7 cellular contexts compared by ENCODE assay signal in the genomic region with DNA sequence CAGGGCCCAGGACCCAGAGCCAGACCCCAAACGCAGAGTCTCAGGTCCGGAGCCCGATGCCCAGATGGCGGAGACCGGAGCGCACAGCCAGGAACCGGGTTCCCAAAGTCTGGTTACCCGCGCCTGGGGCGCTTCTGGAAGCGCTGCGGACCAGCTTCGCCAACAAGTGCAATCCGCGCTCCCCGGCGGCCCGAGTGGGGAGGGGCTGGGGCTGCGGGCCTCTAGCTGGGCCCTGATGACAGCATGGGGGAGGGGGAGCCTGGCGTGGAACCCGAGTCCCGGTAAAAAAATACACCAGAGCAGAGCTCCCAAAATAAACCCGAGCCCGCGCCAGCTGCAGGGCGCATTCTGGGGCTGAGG. TPM values are rescaled to one million over a fixed set of nuclear protein-coding genes. Genes with fewer than 3 reads are reported as not detected.
DNase-seq lines count a peak whose midpoint lies in the region; ATAC-seq and TF ChIP-seq lines count a peak whose summit lies in the region.

No MANE protein-coding gene starts in this region.

- POLR2A ChIA-PET in HEK293T (lab: Yijun Ruan, JAX), result interaction anchor here (0.9 to 5.3 kb wide), 5 partner anchors 10 to 112 kb away, joined by 3 to 34 read pairs (median 6); partner anchors contain the start of gene PPIE

- no peak overlapping the region for H3K9ac ChIP-seq in smooth muscle cell (ENCODE audit: low read depth)

- no peaks in the 10 kb centered on the region for H3K36me3 Mint-ChIP-seq in activated naive CD8-positive, alpha-beta T cell treated with anti-CD3 and anti-CD28 coated beads, Interleukin-2, amount 50 U/mL, for 24 hours (ENCODE audit: low read depth)

- peaks cover 51% of the 10 kb centered on the region for H3K27me3 Mint-ChIP-seq in activated naive CD8-positive, alpha-beta T cell treated with anti-CD3 and anti-CD28 coated beads, Interleukin-2, amount 50 U/mL, for 24 hours

- no peaks in the 10 kb centered on the region for H3F3A ChIP-seq in smooth muscle cell (ENCODE audit: low read depth)

- peak overlapping the region; percentile 90 for H3K4me2 ChIP-seq in smooth muscle cell

- H3K4me3 ChIP-seq in iPS DF 6.9 (ENCODE audit: low read length) (peak overlapping the region; percentile 18; the same call in 1 of the 2 replicates), smooth muscle cell (peak overlapping the region; percentile 52)

- peak overlapping the region; percentile 36 for H3K4me3 Mint-ChIP-seq in activated naive CD8-positive, alpha-beta T cell treated with anti-CD3 and anti-CD28 coated beads, Interleukin-2, amount 50 U/mL, for 24 hours

- TF ChIP-seq CTCF in smooth muscle cell (IDR thresholded peaks at IDR 0.05; ENCODE audit: borderline replicate concordance, insufficient read depth, poor library complexity, severe bottlenecking), result no peak

- CTCF ChIA-PET in HEK293T (lab: Yijun Ruan, JAX), result interaction anchor here (0.6 to 6.7 kb wide), 6 partner anchors 13 to 1716 kb away, joined by 3 to 79 read pairs (median 10); no protein-coding TSS in a partner anchor

- H3K9me3 ChIP-seq in iPS DF 6.9 (ENCODE audit: control insufficient read depth, insufficient read depth, low read length) (no peaks in the 10 kb centered on the region), smooth muscle cell (replicated peaks; ENCODE audit: low read depth) (no peaks in the 10 kb centered on the region)

- H3K27me3 ChIP-seq in iPS DF 6.9 (ENCODE audit: control insufficient read depth, insufficient read depth, low read length) (peaks cover 67% of the 10 kb centered on the region), smooth muscle cell (ENCODE audit: low read depth) (peaks cover 92% of the 10 kb centered on the region)

- H3K36me3 ChIP-seq in iPS DF 6.9 (ENCODE audit: control insufficient read depth, insufficient read depth, low read length) (no peaks in the 10 kb centered on the region), smooth muscle cell (ENCODE audit: low read depth) (no peaks in the 10 kb centered on the region)

- H2AFZ ChIP-seq in smooth muscle cell (ENCODE audit: low read depth), result no peak overlapping the region

- DNase-seq in HEK293T (ENCODE audit: extremely low spot score) (peak; percentile 39), iPS DF 6.9 (ENCODE audit: low read depth, low spot score) (no peak), smooth muscle cell (lab: John Stamatoyannopoulos, UW; ENCODE audit: unreplicated experiment) (no peak)
- DNase-seq in activated naive CD8-positive, alpha-beta T cell treated with anti-CD3 and anti-CD28 coated beads, Interleukin-2, amount 50 U/mL, for 24 hours, result no peak

- WGBS in iPS DF 6.9 (ENCODE audit: insufficient coverage, insufficient read length), result no CpG with 5 or more reads among the region's 26 CpGs
- 12% methylated on average over 18 of the region's 26 CpGs for WGBS in smooth muscle cell (ENCODE audit: low lambda C conversion rate)

- ATAC-seq in activated naive CD8-positive, alpha-beta T cell treated with anti-CD3 and anti-CD28 coated beads, Interleukin-2, amount 50 U/mL, for 24 hours, result no peak
- ATAC-seq in HG03097 (IDR thresholded peaks at IDR 0.05; ENCODE audit: low FRiP score, unreplicated experiment) (no peak), GM21515 (IDR thresholded peaks at IDR 0.05; ENCODE audit: unreplicated experiment) (no peak), GM18867 (IDR thresholded peaks at IDR 0.05; ENCODE audit: unreplicated experiment) (no peak)

- no peaks in the 10 kb centered on the region for H4K20me1 ChIP-seq in smooth muscle cell (ENCODE audit: low read depth)

- H3K4me1 ChIP-seq in iPS DF 6.9 (ENCODE audit: control insufficient read depth, insufficient read depth, low read length) (peaks cover 1% of the 10 kb centered on the region; the same call in 1 of the 2 replicates), smooth muscle cell (ENCODE audit: low read depth) (no peaks in the 10 kb centered on the region)

- no peak overlapping the region for H3K27ac Mint-ChIP-seq in activated naive CD8-positive, alpha-beta T cell treated with anti-CD3 and anti-CD28 coated beads, Interleukin-2, amount 50 U/mL, for 24 hours

- no peak overlapping the region for H3K27ac ChIP-seq in iPS DF 6.9 (ENCODE audit: low read length)
- H3K27ac ChIP-seq in smooth muscle cell (ENCODE audit: low read depth), result no peak overlapping the region

- peaks cover 27% of the 10 kb centered on the region for H3K4me1 Mint-ChIP-seq in activated naive CD8-positive, alpha-beta T cell treated with anti-CD3 and anti-CD28 coated beads, Interleukin-2, amount 50 U/mL, for 24 hours

- no peaks in the 10 kb centered on the region for H3K79me2 ChIP-seq in smooth muscle cell (ENCODE audit: low read depth)

- no peaks in the 10 kb centered on the region for H3K9me3 Mint-ChIP-seq in activated naive CD8-positive, alpha-beta T cell treated with anti-CD3 and anti-CD28 coated beads, Interleukin-2, amount 50 U/mL, for 24 hours

TF ChIP-seq in HEK293T, 16 proteins besides CTCF, POLR2A, EP300 and RAD21:
- TF ChIP-seq ELF4 (IDR thresholded peaks at IDR 0.05) (no peak), ZNF384 (IDR thresholded peaks at IDR 0.05) (no peak), FOXA1 (IDR thresholded peaks at IDR 0.05) (no peak), FOXM1 (IDR thresholded peaks at IDR 0.05; ENCODE audit: borderline replicate concordance) (no peak)
- TF ChIP-seq, protein P1, sequence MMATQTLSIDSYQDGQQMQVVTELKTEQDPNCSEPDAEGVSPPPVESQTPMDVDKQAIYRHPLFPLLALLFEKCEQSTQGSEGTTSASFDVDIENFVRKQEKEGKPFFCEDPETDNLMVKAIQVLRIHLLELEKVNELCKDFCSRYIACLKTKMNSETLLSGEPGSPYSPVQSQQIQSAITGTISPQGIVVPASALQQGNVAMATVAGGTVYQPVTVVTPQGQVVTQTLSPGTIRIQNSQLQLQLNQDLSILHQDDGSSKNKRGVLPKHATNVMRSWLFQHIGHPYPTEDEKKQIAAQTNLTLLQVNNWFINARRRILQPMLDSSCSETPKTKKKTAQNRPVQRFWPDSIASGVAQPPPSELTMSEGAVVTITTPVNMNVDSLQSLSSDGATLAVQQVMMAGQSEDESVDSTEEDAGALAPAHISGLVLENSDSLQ (IDR thresholded peaks at IDR 0.05), result no peak

RNA-seq across cellular contexts. Expression of gene NT5C1A, which starts 0.5 kb away (rescaled TPM):
- total RNA-seq in smooth muscle cell, result not detected in 2 replicates
- polyA plus RNA-seq in smooth muscle cell, result not detected in 2 replicates

RNA-seq across cellular contexts. Expression of gene HPCAL4, which starts 19.8 kb away (rescaled TPM):
- 0.04 and 0.22 TPM in 2 replicates for total RNA-seq in smooth muscle cell
- 0.17 TPM in 1 of 2 replicates, not detected in the other for polyA plus RNA-seq in smooth muscle cell

RNA-seq across cellular contexts. Expression of gene HEYL, which starts 32.0 kb away (rescaled TPM):
- total RNA-seq in smooth muscle cell, result 5.1 and 7.8 TPM in 2 replicates
- 12.2 and 16.5 TPM in 2 replicates for polyA plus RNA-seq in smooth muscle cell
